Comparison of ENCODE assay signal across 11 cellular contexts in the genomic region with DNA sequence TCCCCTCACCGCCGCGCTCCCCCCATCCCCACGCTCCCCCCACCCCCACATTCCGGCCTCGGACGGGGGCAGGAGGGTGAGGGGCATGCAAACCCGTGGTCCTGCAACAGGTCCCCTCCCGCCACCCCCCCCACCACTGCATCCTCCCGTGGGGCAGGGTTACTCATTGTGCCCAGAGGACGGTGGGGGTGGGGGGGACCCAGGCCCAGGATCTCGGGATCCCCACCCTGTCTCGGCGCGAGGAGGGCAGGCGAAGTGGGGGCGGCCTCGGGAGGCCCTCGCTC. TPM values are rescaled to one million over a fixed set of nuclear protein-coding genes. Genes with fewer than 3 reads are reported as not detected.
A peak's percentile ranks its signal among the peaks of the same experiment; 100 is the strongest.
DNase-seq lines count a peak whose midpoint lies in the region; ATAC-seq and TF ChIP-seq lines count a peak whose summit lies in the region.
"Had no signal": no experiment of that assay in that cellular context is flagged by ENCODE, and none has a peak within 500 bp of the region (broad histone marks: within the 10 kb centered on the region; RNA-seq: fewer than 3 reads in every experiment).

No MANE protein-coding gene starts in this region.

- no peaks in the 10 kb centered on the region for H3K9me2 ChIP-seq in hepatocyte (replicated peaks; ENCODE audit: insufficient read depth)

- H3K4me1 ChIP-seq in RWPE2 (ENCODE audit: insufficient read depth, poor library complexity, severe bottlenecking): no peaks in the 10 kb centered on the region
- H3K4me1 ChIP-seq in hepatocyte (ENCODE audit: insufficient read depth): peaks cover 6% of the 10 kb centered on the region
- peaks cover 8 to 19% (median 11%) of the 10 kb centered on the region in 6 donors for H3K4me1 ChIP-seq in spleen

- DNase-seq in GM12865 (ENCODE audit: low read depth) (no peak), RWPE2 (ENCODE audit: low spot score) (no peak), hepatocyte (ENCODE audit: low spot score) (no peak), spleen (no peak), DMS 273 treated with DMSO at 0.1 percent for 48 hours (lab: John Stamatoyannopoulos, UW) (no peak), omental fat pad (ENCODE audit: low spot score) (no peak), A172 (ENCODE audit: low spot score) (no peak)
- DNase-seq: activated CD4-positive, alpha-beta memory T cell treated with anti-CD3 and anti-CD28 coated beads for 36 hours; NCI-H1436 treated with DMSO at 0.1 percent for 48 hours had no signal

- TF ChIP-seq CTCF in GM12865 (IDR thresholded peaks at IDR 0.05; ENCODE audit: insufficient read depth, low read depth, low read length, missing control alignments): no peak
- no peak for TF ChIP-seq CTCF in RWPE2 (IDR thresholded peaks at IDR 0.05; ENCODE audit: poor library complexity, severe bottlenecking)
- no peak for TF ChIP-seq CTCF in hepatocyte (IDR thresholded peaks at IDR 0.05; ENCODE audit: poor library complexity)
- TF ChIP-seq CTCF in spleen (IDR thresholded peaks at IDR 0.05 in 8 of 11, conservative IDR thresholded peaks at IDR 0.05 in 3 of 11): no peak
- no peak for TF ChIP-seq CTCF in omental fat pad (IDR thresholded peaks at IDR 0.05)

- intact Hi-C loops in spleen (cut with DNase I; ENCODE audit: low total_unique reads): no loop called here

- no peaks in the 10 kb centered on the region for H3K36me3 ChIP-seq in RWPE2 (ENCODE audit: low read depth)
- no peaks in the 10 kb centered on the region for H3K36me3 ChIP-seq in hepatocyte (replicated peaks; ENCODE audit: insufficient read depth, low read depth)
- H3K36me3 ChIP-seq in spleen: no peaks in the 10 kb centered on the region

- peak overlapping the region; percentile 39; the same call in 1 of the 2 replicates for H3K4me3 ChIP-seq in GM12865 (ENCODE audit: low read depth, low read length)
- peak overlapping the region; percentile 36 for H3K4me3 ChIP-seq in RWPE2 (ENCODE audit: severe bottlenecking)
- H3K4me3 ChIP-seq in hepatocyte: no peak overlapping the region
- peak overlapping the region; percentile 23 to 68 (median 38) for H3K4me3 ChIP-seq in spleen
- H3K4me3 ChIP-seq: body of pancreas had no signal

- H3K79me2 ChIP-seq in hepatocyte: no peaks in the 10 kb centered on the region

- TF ChIP-seq POLR2A in spleen (IDR thresholded peaks at IDR 0.05): no peak

- 25% methylated on average over 7 of the region's 19 CpGs for WGBS in hepatocyte (ENCODE audit: low lambda C conversion rate, missing lambda C conversion rate)
- 0 to 4% (median 2%) methylated on average over 3 to 19 of the region's 19 CpGs for WGBS in spleen, 5 donors

- H3K27ac ChIP-seq in RWPE2 (ENCODE audit: poor library complexity, severe bottlenecking) (no peak overlapping the region), hepatocyte (no peak overlapping the region), spleen (peak overlapping the region in 3 of 8 donors; percentile 33 to 61 (median 50))
- H3K27ac ChIP-seq: body of pancreas had no signal

- no peaks in the 10 kb centered on the region for H3K9me3 ChIP-seq in RWPE2 (ENCODE audit: severe bottlenecking)
- no peaks in the 10 kb centered on the region for H3K9me3 ChIP-seq in hepatocyte (ENCODE audit: low read depth)
- no peaks in the 10 kb centered on the region for H3K9me3 ChIP-seq in spleen
- H3K9me3 ChIP-seq: body of pancreas had no signal

- H2AFZ ChIP-seq in hepatocyte: peak overlapping the region; percentile 78

- ATAC-seq in RWPE2 (ENCODE audit: low read depth): no peak
- no peak for ATAC-seq in HG03520 (IDR thresholded peaks at IDR 0.05; ENCODE audit: unreplicated experiment)
- ATAC-seq in omental fat pad (ENCODE audit: low FRiP score): no peak

- H3K4me2 ChIP-seq in hepatocyte: peak overlapping the region; percentile 96

- no peaks in the 10 kb centered on the region for H4K20me1 ChIP-seq in hepatocyte (ENCODE audit: insufficient read depth, poor library complexity, severe bottlenecking)

- no peaks in the 10 kb centered on the region for H3K27me3 ChIP-seq in RWPE2 (ENCODE audit: insufficient read depth, poor library complexity, severe bottlenecking)
- H3K27me3 ChIP-seq in hepatocyte: no peaks in the 10 kb centered on the region
- H3K27me3 ChIP-seq in spleen (replicated peaks in 1 of 7): peaks cover 0 to 23% (median 0%) of the 10 kb centered on the region in 7 donors

RNA-seq across cellular contexts. Expression of gene SLC22A31, which starts 8.5 kb away (rescaled TPM):
- total RNA-seq in hepatocyte: 1.6 and 2.2 TPM in 2 replicates
- polyA plus RNA-seq in hepatocyte: 1.4 and 12.1 TPM in 2 replicates
- 1 to 10 TPM in 6 of 7 donors, under 1 TPM in 1; 0.98 to 8.3 (median 4.9) TPM for total RNA-seq in spleen
- 1 to 10 TPM; 1.1 to 5.6 (median 4.2) TPM for polyA plus RNA-seq in spleen
- total RNA-seq in omental fat pad: not detected
- total RNA-seq in A172 (2014; rRNA removed; shearing (Covaris generic)): not detected in 2 replicates

RNA-seq across cellular contexts. Expression of gene CDH15, which starts 20.3 kb away (rescaled TPM):
- 0.13 TPM in 1 of 2 replicates, not detected in the other for total RNA-seq in hepatocyte
- 0.12 and 0.47 TPM in 2 replicates for polyA plus RNA-seq in hepatocyte
- total RNA-seq in spleen: 1 to 10 TPM in 5 of 7 donors, under 1 TPM in 2; 0.74 to 7.4 (median 1.5) TPM
- polyA plus RNA-seq in spleen: 1 to 10 TPM in 1 of 3 donors, under 1 TPM in 2; 0.14 to 1.1 (median 0.57) TPM
- total RNA-seq in omental fat pad: not detected
- total RNA-seq in A172 (2014; rRNA removed; shearing (Covaris generic)): not detected in 2 replicates
- total RNA-seq: activated CD4-positive, alpha-beta memory T cell treated with anti-CD3 and anti-CD28 coated beads for 36 hours had no signal

RNA-seq across cellular contexts. Expression of gene ZNF778, which starts 25.7 kb away (rescaled TPM):
- 2.9 and 6.4 TPM in 2 replicates for total RNA-seq in hepatocyte
- polyA plus RNA-seq in hepatocyte: 1.3 and 3.6 TPM in 2 replicates
- total RNA-seq in spleen: 10 to 100 TPM in 6 of 7 donors, 1 to 10 TPM in 1; 9.4 to 34.4 (median 12.9) TPM
- 1 to 10 TPM; 1.6 to 3.1 (median 1.8) TPM for polyA plus RNA-seq in spleen
- 10 to 100 TPM in 2 of 4 donors, 1 to 10 TPM in 2; 5.7 to 22.8 (median 13.4) TPM for total RNA-seq in omental fat pad
- total RNA-seq in A172 (2014; rRNA removed; shearing (Covaris generic)): 8.8 and 10.5 TPM in 2 replicates
